Comparison of ENCODE assay signal across 12 cellular contexts in genomic region chr1:100927276-100927675, GRCh38. TPM values are rescaled to one million over a fixed set of nuclear protein-coding genes. Genes with fewer than 3 reads are reported as not detected.
DNase-seq lines count a peak whose midpoint lies in the region; ATAC-seq and TF ChIP-seq lines count a peak whose summit lies in the region.
"Had no signal": no experiment of that assay in that cellular context is flagged by ENCODE, and none has a peak within 500 bp of the region (broad histone marks: within the 10 kb centered on the region; RNA-seq: fewer than 3 reads in every experiment).

No MANE protein-coding gene starts in this region.

- no peaks in the 10 kb centered on the region for H3K27me3 Mint-ChIP-seq in activated T-cell treated with anti-CD3 and anti-CD28 coated beads, Interleukin-2, amount 50 U/mL, for 72 hours (ENCODE audit: low read depth)
- no peaks in the 10 kb centered on the region for H3K27me3 Mint-ChIP-seq in naive thymus-derived CD8-positive, alpha-beta T cell

- no peaks in the 10 kb centered on the region for H3K27me3 ChIP-seq in body of pancreas

- TF ChIP-seq CTCF in body of pancreas (IDR thresholded peaks at IDR 0.05) = no peak

- H3K4me3 Mint-ChIP-seq in activated T-cell treated with anti-CD3 and anti-CD28 coated beads, Interleukin-2, amount 50 U/mL, for 72 hours = no peak overlapping the region
- no peak overlapping the region for H3K4me3 Mint-ChIP-seq in naive thymus-derived CD8-positive, alpha-beta T cell
- H3K4me3 Mint-ChIP-seq: nephron had no signal

- H3K9me3 Mint-ChIP-seq in activated T-cell treated with anti-CD3 and anti-CD28 coated beads, Interleukin-2, amount 50 U/mL, for 72 hours = peaks cover 6 to 8% of the 10 kb centered on the region in 2 donors
- H3K9me3 Mint-ChIP-seq in naive thymus-derived CD8-positive, alpha-beta T cell = peaks cover 0 to 13% (median 2%) of the 10 kb centered on the region in 9 donors
- H3K9me3 Mint-ChIP-seq: nephron had no signal

- intact Hi-C loops in body of pancreas (cut with DNase I) = loop anchor here (10.0 kb wide), 1 partner anchor 358 kb away; no protein-coding TSS in a partner anchor

- WGBS in body of pancreas, 2 donors = 57 to 58% methylated on average over 2 of the region's 2 CpGs

- TF ChIP-seq POLR2A in body of pancreas (IDR thresholded peaks at IDR 0.05) = no peak

- H3K36me3 Mint-ChIP-seq in activated T-cell treated with anti-CD3 and anti-CD28 coated beads, Interleukin-2, amount 50 U/mL, for 72 hours (ENCODE audit: insufficient read depth in 2 of 2) = peaks cover 13 to 17% of the 10 kb centered on the region in 2 donors
- H3K36me3 Mint-ChIP-seq in naive thymus-derived CD8-positive, alpha-beta T cell = peaks cover 7 to 15% (median 14%) of the 10 kb centered on the region in 3 donors

- no peak overlapping the region for H3K27ac ChIP-seq in body of pancreas
- H3K27ac ChIP-seq: 22Rv1 had no signal

- H3K4me3 ChIP-seq in body of pancreas = no peak overlapping the region

- H3K4me1 ChIP-seq in body of pancreas = no peaks in the 10 kb centered on the region

- no peak overlapping the region for H3K27ac Mint-ChIP-seq in activated T-cell treated with anti-CD3 and anti-CD28 coated beads, Interleukin-2, amount 50 U/mL, for 72 hours
- no peak overlapping the region for H3K27ac Mint-ChIP-seq in naive thymus-derived CD8-positive, alpha-beta T cell
- H3K27ac Mint-ChIP-seq: nephron had no signal

- POLR2A ChIA-PET in naive thymus-derived CD8-positive, alpha-beta T cell (lab: Charles Lee) = interaction anchor here (0.6 to 10.1 kb wide), 27 partner anchors 11 to 428 kb away, joined by 3 to 164 read pairs (median 3); partner anchors contain the start of genes DPH5 and S1PR1

- no peaks in the 10 kb centered on the region for H3K36me3 ChIP-seq in body of pancreas (replicated peaks in 1 of 2; ENCODE audit: insufficient read depth in 1 of 2, low read depth in 2 of 2)

- H3K9me3 ChIP-seq in body of pancreas = no peaks in the 10 kb centered on the region

- DNase-seq in NCI-H748 (lab: John Stamatoyannopoulos, UW; ENCODE audit: unreplicated experiment) = peak; percentile 22
- DNase-seq in NCI-H748 treated with DMSO at 0.1 percent for 48 hours (lab: John Stamatoyannopoulos, UW) = no peak
- peak; percentile 32 to 36 for DNase-seq in activated T-cell treated with anti-CD3 and anti-CD28 coated beads, Interleukin-2, amount 50 U/mL, for 72 hours
- DNase-seq in naive thymus-derived CD8-positive, alpha-beta T cell = peak; percentile 11 to 90 (median 70)
- no peak for DNase-seq in NCI-H226
- DNase-seq in OCI-M2 (lab: John Stamatoyannopoulos, UW; ENCODE audit: unreplicated experiment) = no peak
- DNase-seq in body of pancreas = no peak
- DNase-seq: NCI-H69, SW 1271 had no signal

- ATAC-seq in HG03378 (IDR thresholded peaks at IDR 0.05; ENCODE audit: unreplicated experiment) (peak; percentile 34), body of pancreas (no peak)
- peak; percentile 78 to 82 for ATAC-seq in activated T-cell treated with anti-CD3 and anti-CD28 coated beads, Interleukin-2, amount 50 U/mL, for 72 hours (replicated peaks in 1 of 2)
- peak; percentile 91 to 95 for ATAC-seq in naive thymus-derived CD8-positive, alpha-beta T cell

- H3K4me1 Mint-ChIP-seq in activated T-cell treated with anti-CD3 and anti-CD28 coated beads, Interleukin-2, amount 50 U/mL, for 72 hours (ENCODE audit: low read depth) = peaks cover 55% of the 10 kb centered on the region
- peaks cover 17 to 59% (median 32%) of the 10 kb centered on the region in 4 donors for H3K4me1 Mint-ChIP-seq in naive thymus-derived CD8-positive, alpha-beta T cell
- H3K4me1 Mint-ChIP-seq: nephron had no signal

RNA-seq across cellular contexts. Expression of gene SLC30A7, which starts 31.4 kb away (rescaled TPM):
- total RNA-seq in activated T-cell treated with anti-CD3 and anti-CD28 coated beads, Interleukin-2, amount 50 U/mL, for 72 hours = 10 to 100 TPM; 39.3 to 48.7 TPM
- total RNA-seq in naive thymus-derived CD8-positive, alpha-beta T cell = 10 to 100 TPM; 34.1 to 37.0 TPM
- 10 to 100 TPM in 2 of 3 donors, 1 to 10 TPM in 1; 8.1 to 10.8 (median 10.5) TPM for polyA plus RNA-seq in naive thymus-derived CD8-positive, alpha-beta T cell
- total RNA-seq in body of pancreas = 10 to 100 TPM; 10.5 to 13.5 TPM

RNA-seq across cellular contexts. Expression of gene EXTL2, which starts 32.6 kb away (rescaled TPM):
- total RNA-seq in activated T-cell treated with anti-CD3 and anti-CD28 coated beads, Interleukin-2, amount 50 U/mL, for 72 hours = 1 to 10 TPM; 4.0 to 4.9 TPM
- 1 to 10 TPM; 4.4 to 6.2 TPM for total RNA-seq in naive thymus-derived CD8-positive, alpha-beta T cell
- 1 to 10 TPM; 4.6 to 7.6 (median 5.1) TPM for polyA plus RNA-seq in naive thymus-derived CD8-positive, alpha-beta T cell
- total RNA-seq in body of pancreas = 10 to 100 TPM; 12.5 to 17.1 TPM

Comparison
In these comparisons a context has a peak if more than half of its experiments do, and no peak if none do; other contexts are left out.
1. DNase-seq: peak in NCI-H748 (single experiment), activated T-cell treated with anti-CD3 and anti-CD28 coated beads, Interleukin-2, amount 50 U/mL, for 72 hours (2 of 2) and naive thymus-derived CD8-positive, alpha-beta T cell (10 of 10); none in NCI-H748 treated with DMSO at 0.1 percent for 48 hours (single experiment), NCI-H226 (single experiment), OCI-M2 (single experiment) and body of pancreas (0 of 4).